ENCODE assay signal across 1 cellular context in the genomic region with DNA sequence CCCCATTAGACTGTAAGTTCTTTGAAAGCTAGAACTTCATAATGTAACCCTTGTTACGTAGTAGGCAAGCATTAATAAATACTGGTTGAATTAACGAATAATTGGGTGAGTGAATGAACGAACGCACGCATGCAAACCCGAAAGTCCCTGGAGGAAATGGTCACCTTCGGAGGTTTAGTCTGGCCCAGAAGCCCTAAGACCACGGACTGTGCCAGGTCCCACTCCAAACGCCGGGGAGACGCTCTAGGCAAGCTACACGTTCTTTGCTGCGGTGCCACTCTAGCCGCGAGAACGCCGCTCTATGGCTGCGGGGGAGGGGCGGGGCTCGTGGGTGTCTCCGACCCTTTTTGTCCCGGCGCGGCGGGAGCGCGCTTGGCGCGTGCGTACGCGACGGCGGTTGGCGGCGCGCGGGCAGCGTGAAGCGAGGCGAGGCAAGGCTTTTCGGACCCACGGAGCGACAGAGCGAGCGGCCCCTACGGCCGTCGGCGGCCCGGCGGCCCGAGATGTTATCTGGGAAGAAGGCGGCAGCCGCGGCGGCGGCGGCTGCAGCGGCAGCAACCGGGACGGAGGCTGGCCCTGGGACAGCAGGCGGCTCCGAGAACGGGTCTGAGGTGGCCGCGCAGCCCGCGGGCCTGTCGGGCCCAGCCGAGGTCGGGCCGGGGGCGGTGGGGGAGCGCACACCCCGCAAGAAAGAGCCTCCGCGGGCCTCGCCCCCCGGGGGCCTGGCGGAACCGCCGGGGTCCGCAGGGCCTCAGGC.
TF ChIP-seq lines count a peak whose summit lies in the region.

A gene (plus strand): TSS at position 375 of the 757 bp plus-strand sequence. CDS start 129 bp downstream, at position 504.

TF ChIP-seq in WTC11, 78 proteins besides CTCF, POLR2A, EP300 and RAD21 (continued from another document):
- TF ChIP-seq, protein P1, sequence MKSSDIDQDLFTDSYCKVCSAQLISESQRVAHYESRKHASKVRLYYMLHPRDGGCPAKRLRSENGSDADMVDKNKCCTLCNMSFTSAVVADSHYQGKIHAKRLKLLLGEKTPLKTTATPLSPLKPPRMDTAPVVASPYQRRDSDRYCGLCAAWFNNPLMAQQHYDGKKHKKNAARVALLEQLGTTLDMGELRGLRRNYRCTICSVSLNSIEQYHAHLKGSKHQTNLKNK (CRISPR knock-in tag; IDR thresholded peaks at IDR 0.05), result no peak
- TF ChIP-seq SMAD4 (CRISPR knock-in tag; IDR thresholded peaks at IDR 0.05), result peak; percentile 42; the same call in 1 of the 2 replicates
- no peak for TF ChIP-seq ZNF263 (CRISPR knock-in tag; IDR thresholded peaks at IDR 0.05; ENCODE audit: low read depth)
TF ChIP-seq in WTC11: peak in this region for 35.
